ENCODE assay signal across 13 cellular contexts in genomic region chr1:232598837-232599177, GRCh38.
"Had no signal": no experiment of that assay in that cellular context is flagged by ENCODE, and none has a peak within 500 bp of the region (broad histone marks: within the 10 kb centered on the region; RNA-seq: fewer than 3 reads in every experiment).

No MANE protein-coding gene starts in this region.

- DNase-seq: activated CD8-positive, alpha-beta T cell treated with anti-CD3 and anti-CD28 coated beads, Interleukin-2, amount 10 ng/mL, durations not matched to agents 7 days and 5 days; activated naive CD4-positive, alpha-beta T cell treated with anti-CD3 and anti-CD28 coated beads, Interleukin-2, amount 10 ng/mL, durations not matched to agents 7 days and 5 days; adrenal gland; body of pancreas; posterior cingulate gyrus; substantia nigra; T-helper 2 cell; transverse colon had no signal

- H3K27me3 ChIP-seq: adrenal gland, body of pancreas, right atrium auricular region, transverse colon had no signal

- ATAC-seq: activated CD4-positive, CD25-positive, alpha-beta regulatory T cell treated with anti-CD3 and anti-CD28 coated beads, Interleukin-2, amount 50 U/mL, for 24 hours; body of pancreas had no signal

- H3K4me3 ChIP-seq: adrenal gland, body of pancreas, right atrium auricular region, skin epidermis, transverse colon had no signal

- H3K9me3 Mint-ChIP-seq: activated naive CD4-positive, alpha-beta T cell treated with anti-CD3 and anti-CD28 coated beads, Interleukin-2, amount 10 ng/mL, durations not matched to agents 7 days and 5 days; activated T-helper 2 cell treated with anti-CD3 and anti-CD28 coated beads, Interferon-gamma antibody, Interleukin-2, Interleukin-4, amounts not matched to agents 10 μg/mL and 5 μg/mL and 100 μg/mL, durations not matched to agents 14 hours and 24 hours and 36 hours had no signal

- H3K27ac ChIP-seq: transverse colon had no signal

- H3K9me3 ChIP-seq: adrenal gland, body of pancreas, right atrium auricular region, transverse colon had no signal

- H3K4me3 Mint-ChIP-seq: activated CD8-positive, alpha-beta T cell treated with anti-CD3 and anti-CD28 coated beads, Interleukin-2, amount 10 ng/mL, durations not matched to agents 7 days and 5 days; activated naive CD4-positive, alpha-beta T cell treated with anti-CD3 and anti-CD28 coated beads, Interleukin-2, amount 10 ng/mL, durations not matched to agents 7 days and 5 days; mesothelial cell of epicardium had no signal

- H3K27me3 Mint-ChIP-seq: activated naive CD4-positive, alpha-beta T cell treated with anti-CD3 and anti-CD28 coated beads, Interleukin-2, amount 10 ng/mL, durations not matched to agents 7 days and 5 days had no signal

- H3K36me3 ChIP-seq: adrenal gland, right atrium auricular region, transverse colon had no signal

- H3K27ac Mint-ChIP-seq: activated naive CD4-positive, alpha-beta T cell treated with anti-CD3 and anti-CD28 coated beads, Interleukin-2, amount 10 ng/mL, durations not matched to agents 7 days and 5 days; activated T-helper 2 cell treated with anti-CD3 and anti-CD28 coated beads, Interferon-gamma antibody, Interleukin-2, Interleukin-4, amounts not matched to agents 10 μg/mL and 5 μg/mL and 100 μg/mL, durations not matched to agents 14 hours and 24 hours and 36 hours had no signal
